In the genomic region with DNA sequence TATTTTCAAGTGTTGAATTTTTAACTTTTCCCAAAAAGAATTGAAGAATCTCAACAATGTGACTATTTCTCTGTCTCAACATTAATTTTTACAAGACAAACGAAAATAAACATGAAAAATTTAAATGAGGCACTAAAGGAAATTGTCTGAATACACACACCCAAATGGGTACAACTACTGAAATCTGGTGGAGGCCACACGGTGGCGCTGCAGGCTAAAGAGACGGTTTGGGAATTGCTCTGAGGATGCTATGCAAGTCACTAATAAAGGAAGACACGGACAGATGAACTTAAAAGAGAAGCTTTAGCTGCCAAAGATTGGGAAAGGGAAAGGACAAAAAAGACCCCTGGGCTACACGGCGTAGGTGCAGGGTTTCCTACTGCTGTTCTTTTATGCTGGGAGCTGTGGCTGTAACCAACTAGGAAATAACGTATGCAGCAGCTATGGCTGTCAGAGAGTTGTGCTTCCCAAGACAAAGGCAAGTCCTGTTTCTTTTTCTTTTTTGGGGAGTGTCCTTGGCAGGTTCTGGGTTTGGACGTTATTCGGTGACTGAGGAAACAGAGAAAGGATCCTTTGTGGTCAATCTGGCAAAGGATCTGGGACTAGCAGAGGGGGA, we compare ENCODE assay signal across 8 cellular contexts. TPM values are rescaled to one million over a fixed set of nuclear protein-coding genes. Genes with fewer than 3 reads are reported as not detected.
DNase-seq lines count a peak whose midpoint lies in the region; ATAC-seq, FAIRE-seq and TF ChIP-seq lines count a peak whose summit lies in the region.

Gene PCDHB10, plus strand, starts transcription at position 244 of the 616 bp plus-strand sequence. Its CDS starts 200 bp downstream, at position 444.

- in situ Hi-C loops in GM12878 (cut with MboI): no loop called here

- H3K4me2 ChIP-seq in MM.1S (ENCODE audit: low read depth, low read length): no peak within 1 kb of the TSS
- no peak within 1 kb of the TSS for H3K4me2 ChIP-seq in GM12878 (ENCODE audit: control insufficient read depth, insufficient read depth)

- POLR2A ChIA-PET in GM12878 (lab: Charles Lee): no interaction called here

- H2AFZ ChIP-seq in MM.1S (ENCODE audit: low read length): no peak within 1 kb of the TSS
- no peak within 1 kb of the TSS for H2AFZ ChIP-seq in GM12878 (ENCODE audit: control insufficient read depth, low read depth, low read length)

- H3K9me3 ChIP-seq in MM.1S (replicated peaks; ENCODE audit: insufficient read depth, low read length) (no peaks in the 10 kb centered on the region), GM12878 (replicated peaks; ENCODE audit: control insufficient read depth, insufficient read depth, low read length) (no peaks in the 10 kb centered on the region; the same call in 2 of the 3 replicates), mesodermal cell (ENCODE audit: control insufficient read depth, low read length) (peaks cover 4% of the 10 kb centered on the region)

- H3K36me3 ChIP-seq in MM.1S (replicated peaks; ENCODE audit: insufficient read depth, low read length) (no peaks in the 10 kb centered on the region), GM12878 (ENCODE audit: control insufficient read depth in 2 of 2, insufficient read depth in 2 of 2, low read length in 1 of 2) (no peaks in the 10 kb centered on the region), mesodermal cell (ENCODE audit: control insufficient read depth, insufficient read depth, low read length) (no peaks in the 10 kb centered on the region)

- BruUV-seq in GM12878 (replicated peaks; lab: Mats Ljungman, UMichigan): no TSS peak

- H3K27me3 ChIP-seq in MM.1S (replicated peaks; ENCODE audit: insufficient read depth, low read length) (no peaks in the 10 kb centered on the region), GM12878 (replicated peaks in 1 of 2; ENCODE audit: control insufficient read depth in 2 of 2, insufficient read depth in 2 of 2, low read length in 1 of 2) (no peaks in the 10 kb centered on the region)

- no peak within 1 kb of the TSS for H3K4me3 ChIP-seq in MM.1S (ENCODE audit: low read length)
- no peak within 1 kb of the TSS for H3K4me3 ChIP-seq in GM12878
- H3K4me3 ChIP-seq in mesodermal cell (ENCODE audit: extremely low read depth, insufficient read depth, low read length, poor library complexity, severe bottlenecking): peak within 1 kb of the TSS; percentile 14

- SMC1A ChIA-PET in GM12878 (lab: Charles Lee; ENCODE audit: uncharacterized antibody, unreplicated experiment): interaction anchor here (0.7 kb wide), 1 partner anchor 177 kb away, joined by 3 read pairs; the partner anchor contains the start of gene PCDHGB3

- H3K79me2 ChIP-seq in MM.1S (ENCODE audit: low read length): no peaks in the 10 kb centered on the region
- no peaks in the 10 kb centered on the region for H3K79me2 ChIP-seq in GM12878 (ENCODE audit: control insufficient read depth, insufficient read depth, low read length)

- H4K20me1 ChIP-seq in MM.1S (ENCODE audit: insufficient read depth, low read length) (no peaks in the 10 kb centered on the region), GM12878 (ENCODE audit: control insufficient read depth, insufficient read depth) (no peaks in the 10 kb centered on the region)

- H3K9ac ChIP-seq in MM.1S (ENCODE audit: low read length) (no peak within 1 kb of the TSS), GM12878 (ENCODE audit: control insufficient read depth, insufficient read depth, low read length) (no peak within 1 kb of the TSS)

- TF ChIP-seq EP300 in GM12878 (IDR thresholded peaks at IDR 0.05; ENCODE audit: borderline replicate concordance in 1 of 2, control insufficient read depth in 1 of 2, low read depth in 2 of 2, low read length in 2 of 2): no peak

- intact Hi-C loops in GM12878 (cut with micrococcal nuclease; ENCODE audit: unreplicated experiment): no loop called here

- no peak for ATAC-seq in GM12878
- no peak for ATAC-seq in GM19328 (IDR thresholded peaks at IDR 0.05; ENCODE audit: unreplicated experiment)

- CTCF ChIA-PET in GM12878 (lab: Yijun Ruan, JAX): interaction anchor here (1.1 to 1.3 kb wide), 2 partner anchors 37 to 365 kb away, joined by 3 to 6 read pairs; no protein-coding TSS in a partner anchor

- H3F3A ChIP-seq in MM.1S (ENCODE audit: insufficient read depth, low read length): no peaks in the 10 kb centered on the region

- H3K27ac ChIP-seq in MM.1S (ENCODE audit: low read length): no peak within 1 kb of the TSS
- H3K27ac ChIP-seq in GM12878 (ENCODE audit: control insufficient read depth, insufficient read depth): no peak within 1 kb of the TSS
- H3K27ac ChIP-seq in mesodermal cell (ENCODE audit: low read depth, low read length, severe bottlenecking): no peak within 1 kb of the TSS

- no peaks in the 10 kb centered on the region for H3K4me1 ChIP-seq in MM.1S (ENCODE audit: low read length)
- H3K4me1 ChIP-seq in GM12878 (ENCODE audit: control insufficient read depth, insufficient read depth, low read length): no peaks in the 10 kb centered on the region
- no peaks in the 10 kb centered on the region for H3K4me1 ChIP-seq in mesodermal cell (ENCODE audit: control insufficient read depth, insufficient read depth, low read length, poor library complexity, severe bottlenecking)

- no peak for TF ChIP-seq POLR2A in GM12878 (IDR thresholded peaks at IDR 0.05; ENCODE audit: low read depth, low read length)

- TF ChIP-seq CTCF in MM.1S (IDR thresholded peaks at IDR 0.05; ENCODE audit: low read length) (peak; percentile 88), GM12878 (IDR thresholded peaks at IDR 0.05 in 2 of 3, conservative IDR thresholded peaks at IDR 0.05 in 1 of 3; ENCODE audit: control insufficient read depth in 2 of 3, extremely low read depth in 1 of 3, insufficient read depth in 1 of 3, low read depth in 3 of 3, low read length in 3 of 3) (peak in 2 of 3 experiments; percentile 24 to 42; a peak in 3 of 6 replicates)

- WGBS in GM12878 (ENCODE audit: insufficient coverage, insufficient replicate concordance, low lambda C conversion rate, missing lambda C conversion rate): 17% methylated on average over 10 of the region's 10 CpGs
- WGBS in mesodermal cell (ENCODE audit: insufficient coverage in 2 of 2), 2 experiments: 24 to 31% methylated on average over 6 to 7 of the region's 10 CpGs

- FAIRE-seq in GM12878 (lab: Jason Lieb, UNC): no peak

- no peaks in the 10 kb centered on the region for H3K9me2 ChIP-seq in MM.1S (replicated peaks; ENCODE audit: insufficient read depth, low read length)

- peak; percentile 48 for TF ChIP-seq RAD21 in GM12878 (IDR thresholded peaks at IDR 0.05; ENCODE audit: insufficient read depth, low read depth, low read length)

- peak; percentile 56 for DNase-seq in activated CD4-positive, alpha-beta T cell treated with anti-CD3 and anti-CD28 coated beads for 48 hours
- no peak for DNase-seq in activated CD4-positive, alpha-beta T cell treated with anti-CD3 and anti-CD28 coated beads for 1 hour
- DNase-seq in MM.1S (peak; percentile 59), GM12878 (ENCODE audit: low read depth, low spot score) (no peak), NCI-H1105 (lab: John Stamatoyannopoulos, UW) (no peak), GF-D8 (lab: John Stamatoyannopoulos, UW) (no peak)

- RAD21 ChIA-PET in GM12878 (lab: Charles Lee; ENCODE audit: unreplicated experiment): no interaction called here

TF ChIP-seq in GM12878, 131 proteins besides CTCF, POLR2A, EP300 and RAD21 (continues in another document):
- TF ChIP-seq PBX3 (IDR thresholded peaks at IDR 0.05; ENCODE audit: insufficient replicate concordance, low read depth, low read length) (no peak), TCF7 (IDR thresholded peaks at IDR 0.05; ENCODE audit: borderline replicate concordance) (no peak), NFXL1 (IDR thresholded peaks at IDR 0.05; ENCODE audit: borderline replicate concordance) (no peak), CBX5 (IDR thresholded peaks at IDR 0.05; ENCODE audit: low read depth) (no peak), NR2F1 (conservative IDR thresholded peaks at IDR 0.05) (no peak)

RNA-seq across cellular contexts. Expression of gene PCDHB10, which starts in this region (rescaled TPM):
- total RNA-seq in GM12878 (2013; cell fraction: nucleolus; rRNA removed): not detected in 2 replicates
- total RNA-seq in GM12878 (2014; rRNA removed): not detected in 2 replicates
- not detected in 2 replicates for total RNA-seq in GM12878 (2014; rRNA removed; fragmentation: Illumina TruSeq; extraction: Trizol)
- total RNA-seq in GM12878 (2021): not detected in 2 replicates
- polyA plus RNA-seq in GM12878 (2011; ENCODE audit: low read depth): not detected
- polyA plus RNA-seq in GM12878 (2011; rRNA removed): 0.01 TPM in 1 of 2 replicates, not detected in the other
- polyA plus RNA-seq in GM12878 (2011; cell fraction: cytosol; rRNA removed): 0.01 and 0.05 TPM in 2 replicates
- polyA plus RNA-seq in GM12878 (2011; cell fraction: nucleus; rRNA removed): 0.04 TPM in 2 replicates
- 0.03 TPM in 1 of 2 replicates, not detected in the other for polyA plus RNA-seq in GM12878 (2012)
- 0.06 TPM in 1 of 2 replicates, not detected in the other for polyA plus RNA-seq in GM12878 (2014; fragmentation: Illumina TruSeq; extraction: Trizol)
- not detected for polyA plus RNA-seq in GM12878 (2014; fragmentation: Nextera tagmentation; extraction: Ambion mirVana)
- not detected in 2 replicates for polyA plus RNA-seq in GM12878 (2014; rRNA removed)
- not detected for polyA plus RNA-seq in GM12878 (2016; fragmentation: Nextera tagmentation; extraction: Ambion mirVana)
- polyA minus RNA-seq in GM12878 (2011; rRNA and poly(A)+ RNA removed): not detected in 2 replicates
- not detected in 2 replicates for polyA minus RNA-seq in GM12878 (2011; cell fraction: cytosol; rRNA and poly(A)+ RNA removed)
- 0.12 TPM in 1 of 2 replicates, not detected in the other for polyA minus RNA-seq in GM12878 (2011; cell fraction: nucleus; rRNA and poly(A)+ RNA removed)
- 7.5 TPM for polyA plus RNA-seq in mesodermal cell (2013, experiment 1 of 2)
- 6.4 TPM for polyA plus RNA-seq in mesodermal cell (2013, experiment 2 of 2)

Comparison
In these comparisons a context has a peak if more than half of its experiments do, and no peak if none do; other contexts are left out.
1. DNase-seq: peak in activated CD4-positive, alpha-beta T cell treated with anti-CD3 and anti-CD28 coated beads for 48 hours (single experiment) and MM.1S (single experiment); none in activated CD4-positive, alpha-beta T cell treated with anti-CD3 and anti-CD28 coated beads for 1 hour (single experiment), GM12878 (single experiment), NCI-H1105 (single experiment) and GF-D8 (single experiment).